In genomic region chr9:134024393-134024792, GRCh38 we compare ENCODE assay signal across 8 cellular contexts. TPM values are rescaled to one million over a fixed set of nuclear protein-coding genes. Genes with fewer than 3 reads are reported as not detected.
A peak's percentile ranks its signal among the peaks of the same experiment; 100 is the strongest.
DNase-seq lines count a peak whose midpoint lies in the region; ATAC-seq, FAIRE-seq and TF ChIP-seq lines count a peak whose summit lies in the region.

No MANE protein-coding gene starts in this region.

- peaks cover 19% of the 10 kb centered on the region for H3K4me1 Mint-ChIP-seq in glutamatergic neuron (ENCODE audit: low read depth, unreplicated experiment)

- ATAC-seq in HG02981 (IDR thresholded peaks at IDR 0.05; ENCODE audit: unreplicated experiment): no peak
- ATAC-seq in HG03280 (IDR thresholded peaks at IDR 0.05; ENCODE audit: unreplicated experiment): no peak

- no peaks in the 10 kb centered on the region for H3F3A ChIP-seq in smooth muscle cell (ENCODE audit: low read depth)

- H2AFZ ChIP-seq in smooth muscle cell (ENCODE audit: low read depth): peak overlapping the region; percentile 55

- TF ChIP-seq CTCF in HEK293 (tag by site-specific recombination; IDR thresholded peaks at IDR 0.05) (no peak), VCaP (conservative IDR thresholded peaks at IDR 0.05) (no peak), glutamatergic neuron (IDR thresholded peaks at IDR 0.05; ENCODE audit: partially characterized antibody, unreplicated experiment) (no peak), smooth muscle cell (IDR thresholded peaks at IDR 0.05; ENCODE audit: borderline replicate concordance, insufficient read depth, poor library complexity, severe bottlenecking) (no peak)

- H3K27ac ChIP-seq in HEK293 (ENCODE audit: extremely low read depth, low read depth, low read length) (no peak overlapping the region), VCaP (peak overlapping the region; percentile 58), smooth muscle cell (ENCODE audit: low read depth) (no peak overlapping the region)

- peak overlapping the region; percentile 66 for H3K4me3 Mint-ChIP-seq in glutamatergic neuron (ENCODE audit: unreplicated experiment)

- TF ChIP-seq POLR2A in GM12891 (IDR thresholded peaks at IDR 0.05; ENCODE audit: low read depth, low read length): no peak

- WGBS in smooth muscle cell (ENCODE audit: low lambda C conversion rate): 88% methylated on average over 2 of the region's 2 CpGs

- peak overlapping the region; percentile 72 for H3K4me2 ChIP-seq in smooth muscle cell

- CTCF ChIA-PET in HEK293 (lab: Yijun Ruan, JAX): interaction anchor here (1.1 to 7.5 kb wide), 3 partner anchors 30 to 243 kb away, joined by 3 to 51 read pairs (median 6); no protein-coding TSS in a partner anchor

- no peak overlapping the region for H3K9ac ChIP-seq in smooth muscle cell (ENCODE audit: low read depth)

- H3K27me3 ChIP-seq in smooth muscle cell (ENCODE audit: low read depth): no peaks in the 10 kb centered on the region

- H3K4me3 ChIP-seq in HEK293 (ENCODE audit: low read depth, low read length) (no peak overlapping the region), smooth muscle cell (peak overlapping the region; percentile 39)

- H3K4me1 ChIP-seq in HEK293 (ENCODE audit: control insufficient read depth, insufficient read depth, low read length) (0 out of 2 replicates have a peak, but pooled peaks cover 2% of the 10 kb centered on the region), smooth muscle cell (ENCODE audit: low read depth) (peaks cover 6% of the 10 kb centered on the region)

- H3K9me3 ChIP-seq in HEK293 (ENCODE audit: control insufficient read depth, insufficient read depth, low read depth, low read length) (no peaks in the 10 kb centered on the region), smooth muscle cell (replicated peaks; ENCODE audit: low read depth) (no peaks in the 10 kb centered on the region)

- no peaks in the 10 kb centered on the region for H3K79me2 ChIP-seq in smooth muscle cell (ENCODE audit: low read depth)

- no peaks in the 10 kb centered on the region for H3K36me3 Mint-ChIP-seq in glutamatergic neuron (ENCODE audit: unreplicated experiment)

- peak overlapping the region; percentile 33 for H3K27ac Mint-ChIP-seq in glutamatergic neuron (ENCODE audit: unreplicated experiment)

- peaks cover 16% of the 10 kb centered on the region for H3K27me3 Mint-ChIP-seq in glutamatergic neuron (ENCODE audit: unreplicated experiment)

- no peaks in the 10 kb centered on the region for H4K20me1 ChIP-seq in smooth muscle cell (ENCODE audit: low read depth)

- H3K36me3 ChIP-seq in HEK293 (ENCODE audit: control insufficient read depth in 2 of 2, insufficient read depth in 1 of 2, low read length in 2 of 2) (peaks cover 0 to 27% of the 10 kb centered on the region in 2 experiments; a peak in 1 of 3 replicates), smooth muscle cell (ENCODE audit: low read depth) (no peaks in the 10 kb centered on the region)

- H3K9me3 Mint-ChIP-seq in glutamatergic neuron (ENCODE audit: unreplicated experiment): peaks cover 11% of the 10 kb centered on the region

- FAIRE-seq in GM12891 (lab: Jason Lieb, UNC): no peak

- POLR2A ChIA-PET in HEK293 (lab: Yijun Ruan, JAX): interaction anchor here (0.5 to 1.9 kb wide), 7 partner anchors 10 to 986 kb away, joined by 3 to 14 read pairs (median 6); partner anchors contain the start of genes RNU6ATAC and WDR5

- DNase-seq in glutamatergic neuron (no peak), smooth muscle cell (lab: John Stamatoyannopoulos, UW; ENCODE audit: unreplicated experiment) (no peak), SIG-M5 treated with dmso at 0.1 percent for 504 hours (lab: John Stamatoyannopoulos, UW; ENCODE audit: unreplicated experiment) (no peak), GM12891 (ENCODE audit: insufficient read length, low spot score) (no peak)

TF ChIP-seq in HEK293, 187 proteins besides CTCF, POLR2A, EP300 and RAD21:
- TF ChIP-seq WT1 (tag by site-specific recombination; IDR thresholded peaks at IDR 0.05): no peak
- peak; percentile 13; the same call in 1 of the 2 replicates for TF ChIP-seq ZNF664 (tag by site-specific recombination; IDR thresholded peaks at IDR 0.05)

TF ChIP-seq in GM12891, 5 proteins besides CTCF, POLR2A, EP300 and RAD21:
- no peak for TF ChIP-seq POLR2AphosphoS5 (IDR thresholded peaks at IDR 0.05; ENCODE audit: low read depth, low read length)
- no peak for TF ChIP-seq PAX5 (IDR thresholded peaks at IDR 0.05; ENCODE audit: insufficient read depth, low read length, severe bottlenecking)
- no peak for TF ChIP-seq TAF1 (IDR thresholded peaks at IDR 0.05; ENCODE audit: low read depth, low read length)
- TF ChIP-seq SPI1 (IDR thresholded peaks at IDR 0.05; ENCODE audit: low read depth, low read length): no peak

RNA-seq across cellular contexts. Expression of gene BRD3OS, which starts 0.9 kb away (rescaled TPM):
- total RNA-seq in glutamatergic neuron (ENCODE audit: unreplicated experiment) (31.6 TPM), smooth muscle cell (10.9 and 16.1 TPM in 2 replicates)
- polyA plus RNA-seq in smooth muscle cell: 16.0 and 17.8 TPM in 2 replicates
- 6.2 TPM for polyA plus RNA-seq in GM12891 (2012; ENCODE audit: low read depth, missing spikeins)

RNA-seq across cellular contexts. Expression of gene VAV2, which starts 32.3 kb away (rescaled TPM):
- total RNA-seq in glutamatergic neuron (ENCODE audit: unreplicated experiment) (270 TPM), smooth muscle cell (26.2 and 27.4 TPM in 2 replicates)
- 35.3 and 59.4 TPM in 2 replicates for polyA plus RNA-seq in smooth muscle cell
- polyA plus RNA-seq in GM12891 (2012; ENCODE audit: low read depth, missing spikeins): 25.3 TPM

RNA-seq across cellular contexts. Expression of gene BRD3, which starts 43.4 kb away (rescaled TPM):
- total RNA-seq in glutamatergic neuron (ENCODE audit: unreplicated experiment) (128 TPM), smooth muscle cell (6.8 and 9.2 TPM in 2 replicates)
- polyA plus RNA-seq in smooth muscle cell: 28.8 and 34.1 TPM in 2 replicates
- 6.1 TPM for polyA plus RNA-seq in GM12891 (2012; ENCODE audit: low read depth, missing spikeins)

Comparison
In these comparisons a context has a peak if more than half of its experiments do, and no peak if none do; other contexts are left out.
1. RNA of gene BRD3, which starts 43.4 kb away (total RNA-seq): 128 TPM in glutamatergic neuron (single experiment); 6.8 to 9.2 TPM in smooth muscle cell; every median in the first group is over 10 times any median in the second.